Comparison of ENCODE assay signal across 7 cellular contexts in the genomic region with DNA sequence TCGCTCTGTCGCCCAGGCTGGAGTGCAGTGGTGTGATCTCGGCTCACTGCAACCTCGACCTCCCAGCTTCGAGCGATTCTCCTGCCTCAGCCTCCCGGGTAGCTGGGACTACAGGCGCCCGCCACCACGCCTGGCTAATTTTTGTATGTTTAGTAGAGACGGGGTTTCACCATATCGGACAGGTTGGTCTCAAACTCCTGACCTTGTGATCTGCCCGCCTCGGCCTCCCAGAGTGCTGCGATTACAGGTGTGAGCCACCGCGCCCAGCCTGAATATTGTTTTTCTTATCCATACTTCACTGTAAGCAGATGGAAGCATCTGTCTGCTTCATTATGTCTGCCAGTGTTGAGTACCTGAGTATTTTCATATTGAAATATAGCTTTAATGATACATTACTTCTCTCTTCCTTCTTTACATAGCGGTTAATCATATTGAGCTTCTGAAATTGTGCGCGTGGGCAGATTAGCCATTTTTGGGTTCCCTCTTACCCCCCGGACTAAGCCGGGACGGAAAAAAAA. TPM values are rescaled to one million over a fixed set of nuclear protein-coding genes. Genes with fewer than 3 reads are reported as not detected.
A peak's percentile ranks its signal among the peaks of the same experiment; 100 is the strongest.
DNase-seq lines count a peak whose midpoint lies in the region; ATAC-seq and TF ChIP-seq lines count a peak whose summit lies in the region.
"Not testable (repeated sequence)": the region's sequence is repeated elsewhere in the genome, so short reads cannot be mapped to it uniquely, and the experiment has no call there.

No MANE protein-coding gene starts in this region.

- not testable (repeated sequence) for H3K9me3 Mint-ChIP-seq in activated CD4-positive, alpha-beta T cell treated with anti-CD3 and anti-CD28 coated beads, Interleukin-2, amount 10 ng/mL, durations not matched to agents 24 days and 14 days

- not testable (repeated sequence) for TF ChIP-seq POLR2A in breast epithelium (IDR thresholded peaks at IDR 0.05)

- peak overlapping the region; percentile 81 to 95 for H3K27ac ChIP-seq in breast epithelium
- H3K27ac ChIP-seq in foreskin keratinocyte; mesodermal cell (ENCODE audit: low read depth, low read length, severe bottlenecking): not testable (repeated sequence)

- H3K4me1 Mint-ChIP-seq in activated CD4-positive, alpha-beta T cell treated with anti-CD3 and anti-CD28 coated beads, Interleukin-2, amount 10 ng/mL, durations not matched to agents 24 days and 14 days, result peaks cover 20% of the 10 kb centered on the region

- not testable (repeated sequence) for H3K36me3 Mint-ChIP-seq in activated CD4-positive, alpha-beta T cell treated with anti-CD3 and anti-CD28 coated beads, Interleukin-2, amount 10 ng/mL, durations not matched to agents 24 days and 14 days (ENCODE audit: low read depth)

- H3K27me3 Mint-ChIP-seq in activated CD4-positive, alpha-beta T cell treated with anti-CD3 and anti-CD28 coated beads, Interleukin-2, amount 10 ng/mL, durations not matched to agents 24 days and 14 days, result not testable (repeated sequence)

- ATAC-seq in GM19328 (IDR thresholded peaks at IDR 0.05; ENCODE audit: unreplicated experiment) (peak; percentile 4), foreskin keratinocyte (peak; percentile 4)

- H3K36me3 ChIP-seq in breast epithelium; mesodermal cell (ENCODE audit: control insufficient read depth, insufficient read depth, low read length): not testable (repeated sequence)

- H3K4me3 ChIP-seq in breast epithelium, result peak overlapping the region; percentile 92 to 96 (median 94)
- peak overlapping the region; percentile 85 for H3K4me3 ChIP-seq in mesodermal cell (ENCODE audit: extremely low read depth, insufficient read depth, low read length, poor library complexity, severe bottlenecking)
- peak overlapping the region; percentile 85 for H3K4me3 ChIP-seq in skeletal muscle cell (ENCODE audit: low read depth, low read length)

- intact Hi-C loops in activated CD4-positive, alpha-beta T cell treated with anti-CD3 and anti-CD28 coated beads, Interleukin-2, amount 10 ng/mL, durations not matched to agents 24 days and 14 days (cut with micrococcal nuclease), result loop anchor here (2.0 to 10.0 kb wide), 5 partner anchors 86 to 1038 kb away; a partner anchor contains a TSS
- intact Hi-C loops in breast epithelium (cut with DNase I; ENCODE audit: low total_unique reads), result not testable (repeated sequence)

- H3K4me3 Mint-ChIP-seq in activated CD4-positive, alpha-beta T cell treated with anti-CD3 and anti-CD28 coated beads, Interleukin-2, amount 10 ng/mL, durations not matched to agents 24 days and 14 days, result peak overlapping the region; percentile 87

- WGBS in mesodermal cell (ENCODE audit: insufficient coverage in 2 of 2), 2 experiments, result 65 to 74% methylated on average over 16 to 22 of the region's 23 CpGs

- H3K27ac Mint-ChIP-seq in activated CD4-positive, alpha-beta T cell treated with anti-CD3 and anti-CD28 coated beads, Interleukin-2, amount 10 ng/mL, durations not matched to agents 24 days and 14 days, result peak overlapping the region; percentile 95

- not testable (repeated sequence) for TF ChIP-seq CTCF in breast epithelium (IDR thresholded peaks at IDR 0.05); foreskin keratinocyte (conservative IDR thresholded peaks at IDR 0.05)

- H3K9me3 ChIP-seq in breast epithelium; mesodermal cell (ENCODE audit: control insufficient read depth, low read length): not testable (repeated sequence)

- not testable (repeated sequence) for H3K27me3 ChIP-seq in breast epithelium, foreskin keratinocyte

- peak; percentile 35 for DNase-seq in NCI-H1417 treated with DMSO at 0.1 percent for 48 hours (lab: John Stamatoyannopoulos, UW)
- peak; percentile 58 for DNase-seq in activated CD4-positive, alpha-beta T cell treated with anti-CD3 and anti-CD28 coated beads, Interleukin-2, amount 10 ng/mL, durations not matched to agents 24 days and 14 days
- not testable (repeated sequence) for DNase-seq in breast epithelium (ENCODE audit: low spot score in 2 of 2); skeletal muscle cell (ENCODE audit: low read depth)
- DNase-seq in foreskin keratinocyte, result peak in 1 of 2 donors; percentile 19

- H3K4me1 ChIP-seq in breast epithelium; foreskin keratinocyte; mesodermal cell (ENCODE audit: control insufficient read depth, insufficient read depth, low read length, poor library complexity, severe bottlenecking): not testable (repeated sequence)

RNA-seq across cellular contexts. Expression of a gene that starts 0.3 kb away (rescaled TPM):
- 35.6 and 40.0 TPM in 2 replicates for total RNA-seq in activated CD4-positive, alpha-beta T cell treated with anti-CD3 and anti-CD28 coated beads, Interleukin-2, amount 10 ng/mL, durations not matched to agents 24 days and 14 days
- total RNA-seq in breast epithelium (10 to 100 TPM; 13.4 to 26.1 (median 24.6) TPM), foreskin keratinocyte (16.0 and 16.3 TPM in 2 replicates)
- 8.4 and 9.5 TPM in 2 replicates for polyA plus RNA-seq in foreskin keratinocyte
- 5.9 TPM for polyA plus RNA-seq in mesodermal cell (2013, experiment 1 of 2)
- polyA plus RNA-seq in mesodermal cell (2013, experiment 2 of 2), result 4.7 TPM
